In genomic region chr22:21865041-21865440, GRCh38 we compare ENCODE assay signal across 8 cellular contexts. TPM values are rescaled to one million over a fixed set of nuclear protein-coding genes. Genes with fewer than 3 reads are reported as not detected.
DNase-seq lines count a peak whose midpoint lies in the region; ATAC-seq, FAIRE-seq and TF ChIP-seq lines count a peak whose summit lies in the region.

No MANE protein-coding gene starts in this region.

- ATAC-seq in activated T-cell treated with anti-CD3 and anti-CD28 coated beads, Interleukin-2, amount 50 U/mL, for 4 hours = no peak
- no peak for ATAC-seq in stimulated activated naive CD8-positive, alpha-beta T cell treated with anti-CD3 and anti-CD28 coated beads, Interleukin-15, amount 100 ng/mL, for 72 hours
- ATAC-seq in HG03175 (IDR thresholded peaks at IDR 0.05; ENCODE audit: unreplicated experiment) (no peak), GM18868 (IDR thresholded peaks at IDR 0.05; ENCODE audit: unreplicated experiment) (no peak)

- H3K9me3 Mint-ChIP-seq in activated T-cell treated with anti-CD3 and anti-CD28 coated beads, Interleukin-2, amount 50 U/mL, for 4 hours = peaks cover 4% of the 10 kb centered on the region
- H3K9me3 Mint-ChIP-seq in stimulated activated naive CD8-positive, alpha-beta T cell treated with anti-CD3 and anti-CD28 coated beads, Interleukin-15, amount 100 ng/mL, for 72 hours = peaks cover 0 to 3% of the 10 kb centered on the region in 2 donors

- H3K4me1 Mint-ChIP-seq in activated T-cell treated with anti-CD3 and anti-CD28 coated beads, Interleukin-2, amount 50 U/mL, for 4 hours (ENCODE audit: low read depth) = peaks cover 65% of the 10 kb centered on the region
- H3K4me1 Mint-ChIP-seq in stimulated activated naive CD8-positive, alpha-beta T cell treated with anti-CD3 and anti-CD28 coated beads, Interleukin-15, amount 100 ng/mL, for 72 hours = peaks cover 70% of the 10 kb centered on the region

- FAIRE-seq in H54 (lab: Jason Lieb, UNC) = peak; percentile 87

- TF ChIP-seq POLR2A in H54 (IDR thresholded peaks at IDR 0.05; ENCODE audit: low read depth, low read length) = no peak

- H3K27ac Mint-ChIP-seq in stimulated activated naive CD8-positive, alpha-beta T cell treated with anti-CD3 and anti-CD28 coated beads, Interleukin-15, amount 100 ng/mL, for 72 hours = no peak overlapping the region

- H3K4me3 Mint-ChIP-seq in activated T-cell treated with anti-CD3 and anti-CD28 coated beads, Interleukin-2, amount 50 U/mL, for 4 hours = peak overlapping the region; percentile 95
- peak overlapping the region; percentile 41 to 92 for H3K4me3 Mint-ChIP-seq in stimulated activated naive CD8-positive, alpha-beta T cell treated with anti-CD3 and anti-CD28 coated beads, Interleukin-15, amount 100 ng/mL, for 72 hours

- peaks cover 17% of the 10 kb centered on the region for H3K36me3 Mint-ChIP-seq in activated T-cell treated with anti-CD3 and anti-CD28 coated beads, Interleukin-2, amount 50 U/mL, for 4 hours (ENCODE audit: insufficient read depth)

- POLR2A ChIA-PET in HEK293T (lab: Yijun Ruan, JAX) = no interaction called here

- DNase-seq in AG08395 (ENCODE audit: low spot score) (peak; percentile 72), H54 (ENCODE audit: insufficient read length, low spot score) (no peak), hepatic stellate cell (ENCODE audit: low spot score) (peak; percentile 59), HEK293T (ENCODE audit: extremely low spot score) (no peak)
- no peak for DNase-seq in activated T-cell treated with anti-CD3 and anti-CD28 coated beads, Interleukin-2, amount 50 U/mL, for 4 hours
- peak in 1 of 2 donors; percentile 32 for DNase-seq in stimulated activated naive CD8-positive, alpha-beta T cell treated with anti-CD3 and anti-CD28 coated beads, Interleukin-15, amount 100 ng/mL, for 72 hours

- CTCF ChIA-PET in HEK293T (lab: Yijun Ruan, JAX) = no interaction called here

- no peaks in the 10 kb centered on the region for H3K27me3 Mint-ChIP-seq in activated T-cell treated with anti-CD3 and anti-CD28 coated beads, Interleukin-2, amount 50 U/mL, for 4 hours (ENCODE audit: low read depth)
- H3K27me3 Mint-ChIP-seq in stimulated activated naive CD8-positive, alpha-beta T cell treated with anti-CD3 and anti-CD28 coated beads, Interleukin-15, amount 100 ng/mL, for 72 hours = no peaks in the 10 kb centered on the region

TF ChIP-seq in HEK293T, 16 proteins besides CTCF, POLR2A, EP300 and RAD21:
- TF ChIP-seq LEF1 (IDR thresholded peaks at IDR 0.05; ENCODE audit: borderline replicate concordance) (no peak), ARNT (IDR thresholded peaks at IDR 0.05) (no peak), TARDBP (IDR thresholded peaks at IDR 0.05) (no peak)
TF ChIP-seq in HEK293T: peak in this region for 0.

RNA-seq across cellular contexts. Expression of gene MAPK1, which starts 2.4 kb away (rescaled TPM):
- total RNA-seq in activated T-cell treated with anti-CD3 and anti-CD28 coated beads, Interleukin-2, amount 50 U/mL, for 4 hours = 100 to 1,000 TPM; 136 to 165 (median 138) TPM

Comparison
In these comparisons a context has a peak if more than half of its experiments do, and no peak if none do; other contexts are left out.
1. DNase-seq: peak in AG08395 (single experiment) and hepatic stellate cell (single experiment); none in H54 (single experiment), activated T-cell treated with anti-CD3 and anti-CD28 coated beads, Interleukin-2, amount 50 U/mL, for 4 hours (single experiment) and HEK293T (single experiment).